20 cellular contexts compared by ENCODE assay signal in genomic region chr16:75079346-75079926, GRCh38. TPM values are rescaled to one million over a fixed set of nuclear protein-coding genes. Genes with fewer than 3 reads are reported as not detected.
DNase-seq lines count a peak whose midpoint lies in the region; ATAC-seq and TF ChIP-seq lines count a peak whose summit lies in the region.
"Had no signal": no experiment of that assay in that cellular context is flagged by ENCODE, and none has a peak within 500 bp of the region (broad histone marks: within the 10 kb centered on the region; RNA-seq: fewer than 3 reads in every experiment).

No MANE protein-coding gene starts in this region.

- H3K27ac ChIP-seq in SK-N-SH (ENCODE audit: low read depth in 2 of 2, low read length in 1 of 2), result 0 out of 4 replicates have a peak overlapping the region, but pooled peaks of 1 of the 2 experiments have one; percentile 11
- no peak overlapping the region for H3K27ac ChIP-seq in trophoblast cell (ENCODE audit: low read depth, low read length)
- no peak overlapping the region for H3K27ac ChIP-seq in sigmoid colon
- H3K27ac ChIP-seq: 22Rv1, GM23248 had no signal

- 92% methylated on average over 7 of the region's 7 CpGs for WGBS in SK-N-SH (ENCODE audit: low lambda C conversion rate)
- no CpG with 5 or more reads among the region's 7 CpGs for WGBS in trophoblast cell (ENCODE audit: extremely low coverage, insufficient coverage, insufficient read length)
- WGBS in sigmoid colon, 2 donors, result 94 to 96% methylated on average over 7 of the region's 7 CpGs

- no peaks in the 10 kb centered on the region for H3K79me1 ChIP-seq in trophoblast cell (ENCODE audit: low read length)

- H3K4ac ChIP-seq in trophoblast cell (ENCODE audit: low read depth, low read length), result no peak overlapping the region

- H3K27ac Mint-ChIP-seq in activated T-helper 17 cell treated with anti-CD3 and anti-CD28 coated beads, Interleukin-2, amount 50 U/mL, for 72 hours, result peak overlapping the region; percentile 56

- no peak overlapping the region for H4K8ac ChIP-seq in trophoblast cell (ENCODE audit: low read depth, low read length)

- no peak overlapping the region for H2AFZ ChIP-seq in SK-N-SH (ENCODE audit: low read depth)
- no peak overlapping the region for H2AFZ ChIP-seq in trophoblast cell (ENCODE audit: insufficient read depth, low read length, poor library complexity)
- H2AFZ ChIP-seq: GM23248 had no signal

- H3K4me1 ChIP-seq in SK-N-SH (ENCODE audit: control insufficient read depth in 1 of 2, insufficient read depth in 2 of 2, low read depth in 1 of 2, low read length in 1 of 2) (peaks cover 4 to 19% of the 10 kb centered on the region in 2 experiments; a peak in 1 of 4 replicates), trophoblast cell (ENCODE audit: control insufficient read depth in 1 of 2, insufficient read depth in 2 of 2, low read length in 2 of 2) (peaks cover 0 to 5% of the 10 kb centered on the region in 2 experiments), sigmoid colon (peaks cover 0 to 68% (median 56%) of the 10 kb centered on the region in 4 donors)
- H3K4me1 ChIP-seq: Caco-2 had no signal

- no peak overlapping the region for H4K91ac ChIP-seq in trophoblast cell (ENCODE audit: low read depth, low read length)

- H3K4me3 Mint-ChIP-seq in activated T-helper 17 cell treated with anti-CD3 and anti-CD28 coated beads, Interleukin-2, amount 50 U/mL, for 72 hours, result no peak overlapping the region
- H3K4me3 Mint-ChIP-seq: CD4-positive, alpha-beta T cell had no signal

- peaks cover 9% of the 10 kb centered on the region for H3K36me3 Mint-ChIP-seq in activated T-helper 17 cell treated with anti-CD3 and anti-CD28 coated beads, Interleukin-2, amount 50 U/mL, for 72 hours (ENCODE audit: low read depth)

- ATAC-seq in SK-N-SH treated with all-trans-retinoic acid at 6 μM for 48 hours (no peak; the same call in 2 of the 3 replicates), GM21447 (IDR thresholded peaks at IDR 0.05; ENCODE audit: unreplicated experiment) (no peak)
- ATAC-seq in activated T-helper 17 cell treated with anti-CD3 and anti-CD28 coated beads, Interleukin-2, amount 50 U/mL, for 72 hours (replicated peaks), result no peak
- ATAC-seq: HCT116 had no signal

- no peak for TF ChIP-seq POLR2A in sigmoid colon (IDR thresholded peaks at IDR 0.05)

- no peaks in the 10 kb centered on the region for H3K27me3 Mint-ChIP-seq in activated T-helper 17 cell treated with anti-CD3 and anti-CD28 coated beads, Interleukin-2, amount 50 U/mL, for 72 hours
- H3K27me3 Mint-ChIP-seq: CD4-positive, alpha-beta T cell had no signal

- no peak for DNase-seq in SK-N-SH
- DNase-seq in fibroblast of villous mesenchyme (ENCODE audit: low read depth), result peak; percentile 32
- DNase-seq in trophoblast cell, result peak; percentile 84 to 89
- no peak for DNase-seq in stimulated activated CD8-positive, alpha-beta memory T cell treated with anti-CD3 and anti-CD28 coated beads, Interleukin-4, amount 100 ng/mL, for 48 hours
- DNase-seq in sigmoid colon, result no peak
- DNase-seq: Caco-2; CD4-positive, alpha-beta T cell; GDM1; NCI-H1105; NCI-H1694; NCI-H510A; NCI-H82; SHP77 had no signal

- H3F3A ChIP-seq in SK-N-SH (replicated peaks; ENCODE audit: insufficient read depth), result no peaks in the 10 kb centered on the region

- H3K36me3 ChIP-seq in SK-N-SH (replicated peaks in 1 of 2; ENCODE audit: control insufficient read depth in 1 of 2, insufficient read depth in 2 of 2, low read length in 1 of 2), result no peaks in the 10 kb centered on the region
- peaks cover 0 to under 1% of the 10 kb centered on the region in 2 experiments for H3K36me3 ChIP-seq in trophoblast cell (ENCODE audit: control insufficient read depth in 1 of 2, insufficient read depth in 2 of 2, low read length in 2 of 2)
- no peaks in the 10 kb centered on the region for H3K36me3 ChIP-seq in sigmoid colon

- H3K4me2 ChIP-seq in SK-N-SH (0 out of 2 replicates have a peak overlapping the region, but pooled peaks have one; percentile 44), trophoblast cell (ENCODE audit: low read length) (no peak overlapping the region)

- H4K12ac ChIP-seq in trophoblast cell (ENCODE audit: low read depth, low read length), result no peak overlapping the region

- H2BK5ac ChIP-seq in trophoblast cell (ENCODE audit: low read depth, low read length, poor library complexity), result no peak overlapping the region

- intact Hi-C loops in sigmoid colon (cut with DNase I), result no loop called here

- H3K9me3 ChIP-seq in SK-N-SH (no peaks in the 10 kb centered on the region; the same call in 1 of the 2 replicates), trophoblast cell (ENCODE audit: insufficient read depth, low read depth, low read length) (peaks cover 2% of the 10 kb centered on the region), sigmoid colon (no peaks in the 10 kb centered on the region)
- H3K9me3 ChIP-seq: Caco-2 had no signal

- CTCF ChIA-PET in SK-N-SH (lab: Yijun Ruan, JAX), result interaction anchor here (0.7 to 1.5 kb wide), 2 partner anchors 25 to 81 kb away, joined by 3 read pairs; partner anchors contain the start of gene ZNRF1

- no peak overlapping the region for H3K14ac ChIP-seq in trophoblast cell (ENCODE audit: low read length)

- H3K79me2 ChIP-seq in SK-N-SH (ENCODE audit: insufficient read depth) (peaks cover 82% of the 10 kb centered on the region), trophoblast cell (ENCODE audit: control insufficient read depth, insufficient read depth, low read length, poor library complexity) (peaks cover 2% of the 10 kb centered on the region)

- TF ChIP-seq CTCF in SK-N-SH (IDR thresholded peaks at IDR 0.05) (no peak), fibroblast of villous mesenchyme (IDR thresholded peaks at IDR 0.05; ENCODE audit: insufficient read depth, low read depth, low read length) (no peak), sigmoid colon (IDR thresholded peaks at IDR 0.05) (no peak)

- H3K9me2 ChIP-seq in SK-N-SH, result no peaks in the 10 kb centered on the region

- TF ChIP-seq RAD21 in SK-N-SH (IDR thresholded peaks at IDR 0.05; ENCODE audit: low read length), result no peak

- H4K20me1 ChIP-seq in SK-N-SH (ENCODE audit: insufficient read depth), result peaks cover 33% of the 10 kb centered on the region; the same call in 1 of the 2 replicates

- POLR2A ChIA-PET in SK-N-SH (lab: Yijun Ruan, JAX), result no interaction called here

- H3K9me3 Mint-ChIP-seq in activated T-helper 17 cell treated with anti-CD3 and anti-CD28 coated beads, Interleukin-2, amount 50 U/mL, for 72 hours, result peaks cover 3% of the 10 kb centered on the region
- H3K9me3 Mint-ChIP-seq: CD4-positive, alpha-beta T cell had no signal

- peaks cover 52% of the 10 kb centered on the region for H3K4me1 Mint-ChIP-seq in activated T-helper 17 cell treated with anti-CD3 and anti-CD28 coated beads, Interleukin-2, amount 50 U/mL, for 72 hours

- no peak overlapping the region for H2AK5ac ChIP-seq in trophoblast cell (ENCODE audit: low read length)

- no peak overlapping the region for H3K23ac ChIP-seq in trophoblast cell (ENCODE audit: low read length)

- no peak for TF ChIP-seq EP300 in SK-N-SH (IDR thresholded peaks at IDR 0.05; ENCODE audit: borderline replicate concordance in 1 of 2, low read depth in 1 of 2, low read length in 1 of 2)
- TF ChIP-seq EP300 in sigmoid colon (IDR thresholded peaks at IDR 0.05), result no peak

- no peaks in the 10 kb centered on the region for H3K27me3 ChIP-seq in SK-N-SH (ENCODE audit: insufficient read depth)
- no peaks in the 10 kb centered on the region for H3K27me3 ChIP-seq in trophoblast cell (ENCODE audit: insufficient read depth, low read length)
- no peaks in the 10 kb centered on the region for H3K27me3 ChIP-seq in sigmoid colon

- no peak overlapping the region for H3K18ac ChIP-seq in trophoblast cell (ENCODE audit: low read length)

- H2BK120ac ChIP-seq in trophoblast cell (ENCODE audit: insufficient read depth, low read length, poor library complexity), result no peak overlapping the region

- H3K9ac ChIP-seq in SK-N-SH (no peak overlapping the region), trophoblast cell (ENCODE audit: low read length) (no peak overlapping the region)
- H3K9ac ChIP-seq: GM23248 had no signal

- H3K4me3 ChIP-seq in SK-N-SH (ENCODE audit: low read depth in 2 of 2, low read length in 1 of 2) (no peak overlapping the region), fibroblast of villous mesenchyme (ENCODE audit: low read depth, low read length) (no peak overlapping the region), trophoblast cell (ENCODE audit: low read depth, low read length) (no peak overlapping the region), sigmoid colon (no peak overlapping the region)
- H3K4me3 ChIP-seq: GM23248 had no signal

- H2BK12ac ChIP-seq in trophoblast cell (ENCODE audit: low read length), result no peak overlapping the region

TF ChIP-seq in SK-N-SH, 30 proteins besides CTCF, POLR2A, EP300 and RAD21 (continues in another document):
- TF ChIP-seq YY1 (IDR thresholded peaks at IDR 0.05; ENCODE audit: low read depth) (no peak), MEF2A (IDR thresholded peaks at IDR 0.05; ENCODE audit: borderline replicate concordance, low read depth) (no peak), GABPA (IDR thresholded peaks at IDR 0.05; ENCODE audit: low read depth) (no peak), TCF12 (IDR thresholded peaks at IDR 0.05) (no peak)

RNA-seq across cellular contexts. Expression of gene LDHD, which starts 37.1 kb away (rescaled TPM):
- polyA plus RNA-seq in SK-N-SH (2012; rRNA removed) (0.53 and 0.70 TPM in 2 replicates), sigmoid colon (100 to 1,000 TPM in 1 of 3 donors, 10 to 100 TPM in 2; 66.1 to 114 (median 78.0) TPM)
- 0.15 and 0.25 TPM in 2 replicates for polyA plus RNA-seq in SK-N-SH (2012; cell fraction: cytosol; rRNA removed)
- polyA plus RNA-seq in SK-N-SH (2012; cell fraction: nucleus; rRNA removed), result 1.4 TPM in 2 replicates
- under 1 TPM; 0.11 to 0.48 TPM for total RNA-seq in activated T-helper 17 cell treated with anti-CD3 and anti-CD28 coated beads, Interleukin-2, amount 50 U/mL, for 72 hours
- total RNA-seq in fibroblast of villous mesenchyme (0.64 and 0.86 TPM in 2 replicates), sigmoid colon (1 to 10 TPM; 2.5 to 7.6 (median 7.3) TPM)
- polyA plus RNA-seq in trophoblast cell (2013), result 0.08 and 0.15 TPM in 2 replicates
- total RNA-seq: CD4-positive, alpha-beta T cell; Daoy had no signal

Comparison
In these comparisons a context has a peak if more than half of its experiments do, and no peak if none do; other contexts are left out.
1. DNase-seq: peak in fibroblast of villous mesenchyme (single experiment) and trophoblast cell (2 of 2); none in SK-N-SH (single experiment), stimulated activated CD8-positive, alpha-beta memory T cell treated with anti-CD3 and anti-CD28 coated beads, Interleukin-4, amount 100 ng/mL, for 48 hours (single experiment) and sigmoid colon (single experiment).